In genomic region chr11:86940122-86940777, GRCh38 we compare ENCODE assay signal across 1 cellular context.
TF ChIP-seq lines count a peak whose summit lies in the region.

No MANE protein-coding gene starts in this region.

TF ChIP-seq in K562, 482 proteins besides CTCF, POLR2A, EP300 and RAD21 (continued from another document):
- TF ChIP-seq ZBTB11 (CRISPR knock-in tag; IDR thresholded peaks at IDR 0.05): no peak
- no peak for TF ChIP-seq ATF1 (CRISPR knock-in tag; IDR thresholded peaks at IDR 0.05)
- TF ChIP-seq ATF1 (tag; IDR thresholded peaks at IDR 0.05): peak; percentile 38
- TF ChIP-seq ZFP30 (CRISPR knock-in tag; IDR thresholded peaks at IDR 0.05; ENCODE audit: borderline replicate concordance): no peak
- no peak for TF ChIP-seq PBX2 (CRISPR knock-in tag; IDR thresholded peaks at IDR 0.05; ENCODE audit: low read depth)
- 0 out of 2 replicates have a peak, but pooled peaks have one; percentile 15 for TF ChIP-seq PBX2 (tag; conservative IDR thresholded peaks at IDR 0.05; ENCODE audit: low read depth)
- TF ChIP-seq ZNF609 (CRISPR knock-in tag; IDR thresholded peaks at IDR 0.05; ENCODE audit: borderline replicate concordance): no peak
- peak; percentile 66 for TF ChIP-seq ZNF395 (CRISPR knock-in tag; IDR thresholded peaks at IDR 0.05)
- TF ChIP-seq FOXP4 (CRISPR knock-in tag; IDR thresholded peaks at IDR 0.05; ENCODE audit: borderline replicate concordance): no peak
